9 cellular contexts compared by ENCODE assay signal in the genomic region with DNA sequence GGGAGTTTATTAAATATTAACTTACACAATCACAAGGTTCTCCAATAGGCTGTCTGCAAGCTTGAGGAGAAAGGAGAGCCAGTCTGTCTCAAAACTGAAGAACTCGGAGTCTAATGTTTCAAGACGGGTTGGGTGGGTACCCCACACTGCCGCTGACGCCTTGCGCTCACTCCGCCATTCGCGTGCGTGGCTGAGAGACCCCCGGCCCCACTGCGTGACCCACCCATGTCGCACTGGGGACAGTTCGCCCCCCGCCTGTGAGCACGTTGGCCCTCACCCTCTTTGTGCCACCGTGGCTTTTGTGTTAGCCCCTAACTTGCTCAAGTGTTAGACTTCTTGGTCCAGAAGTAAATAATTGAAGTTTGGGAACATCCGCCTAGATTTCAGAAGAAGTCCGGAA.
"Had no signal": no experiment of that assay in that cellular context is flagged by ENCODE, and none has a peak within 500 bp of the region (broad histone marks: within the 10 kb centered on the region; RNA-seq: fewer than 3 reads in every experiment).

No MANE protein-coding gene starts in this region.

- H3K4me3 ChIP-seq: GM23248, HAP-1 had no signal

- H3K27me3 Mint-ChIP-seq: IgD-negative memory B cell had no signal

- H3K27ac ChIP-seq: GM23248, HL-60 had no signal

- H3K4me1 ChIP-seq: HAP-1 had no signal

- H3K4me1 Mint-ChIP-seq: IgD-negative memory B cell had no signal

- H3K9me3 Mint-ChIP-seq: HFFc6 had no signal

- H3K4me3 Mint-ChIP-seq: HFFc6, IgD-negative memory B cell had no signal

- H3K27ac Mint-ChIP-seq: HFFc6, IgD-negative memory B cell had no signal

- H3K36me3 ChIP-seq: HAP-1 had no signal

- ATAC-seq: HCT116, HepG2 had no signal

- H3K36me3 Mint-ChIP-seq: IgD-negative memory B cell had no signal

- H3K9me3 ChIP-seq: HAP-1 had no signal

- DNase-seq: GM23248, GOT3, H7, HFFc6 had no signal
